In genomic region chr1:18632218-18632588, GRCh38 we compare ENCODE assay signal across 21 cellular contexts. TPM values are rescaled to one million over a fixed set of nuclear protein-coding genes. Genes with fewer than 3 reads are reported as not detected.
A peak's percentile ranks its signal among the peaks of the same experiment; 100 is the strongest.
DNase-seq lines count a peak whose midpoint lies in the region; ATAC-seq and TF ChIP-seq lines count a peak whose summit lies in the region.
"Had no signal": no experiment of that assay in that cellular context is flagged by ENCODE, and none has a peak within 500 bp of the region (broad histone marks: within the 10 kb centered on the region; RNA-seq: fewer than 3 reads in every experiment).

No MANE protein-coding gene starts in this region.

- peaks cover 9% of the 10 kb centered on the region for H3K4me1 Mint-ChIP-seq in activated CD4-positive, alpha-beta T cell treated with anti-CD3 and anti-CD28 coated beads, Interleukin-2, amount 10 ng/mL, durations not matched to agents 24 days and 14 days
- peaks cover 12% of the 10 kb centered on the region for H3K4me1 Mint-ChIP-seq in activated CD4-positive, alpha-beta T cell treated with anti-CD3 and anti-CD28 coated beads for 36 hours
- H3K4me1 Mint-ChIP-seq in WTC11 (peaks cover 74% of the 10 kb centered on the region), glutamatergic neuron (ENCODE audit: low read depth, unreplicated experiment) (peaks cover 25% of the 10 kb centered on the region)

- peaks cover 6% of the 10 kb centered on the region for H3K36me3 Mint-ChIP-seq in activated CD4-positive, alpha-beta T cell treated with anti-CD3 and anti-CD28 coated beads, Interleukin-2, amount 10 ng/mL, durations not matched to agents 24 days and 14 days (ENCODE audit: low read depth)
- H3K36me3 Mint-ChIP-seq in activated CD4-positive, alpha-beta T cell treated with anti-CD3 and anti-CD28 coated beads for 36 hours (ENCODE audit: low read depth), result no peaks in the 10 kb centered on the region
- H3K36me3 Mint-ChIP-seq in WTC11 (no peaks in the 10 kb centered on the region), glutamatergic neuron (ENCODE audit: unreplicated experiment) (peaks cover 5% of the 10 kb centered on the region)

- H3K27ac Mint-ChIP-seq in activated CD4-positive, alpha-beta T cell treated with anti-CD3 and anti-CD28 coated beads, Interleukin-2, amount 10 ng/mL, durations not matched to agents 24 days and 14 days, result peak overlapping the region; percentile 74
- H3K27ac Mint-ChIP-seq in activated CD4-positive, alpha-beta T cell treated with anti-CD3 and anti-CD28 coated beads for 36 hours, result no peak overlapping the region
- H3K27ac Mint-ChIP-seq in WTC11 (no peak overlapping the region), glutamatergic neuron (ENCODE audit: unreplicated experiment) (peak overlapping the region; percentile 46)
- H3K27ac Mint-ChIP-seq: activated naive CD4-positive, alpha-beta T cell treated with anti-CD3 and anti-CD28 coated beads for 36 hours had no signal

- H3K27me3 Mint-ChIP-seq in activated CD4-positive, alpha-beta T cell treated with anti-CD3 and anti-CD28 coated beads, Interleukin-2, amount 10 ng/mL, durations not matched to agents 24 days and 14 days, result peaks cover 91% of the 10 kb centered on the region
- peaks cover 73% of the 10 kb centered on the region for H3K27me3 Mint-ChIP-seq in activated CD4-positive, alpha-beta T cell treated with anti-CD3 and anti-CD28 coated beads for 36 hours
- H3K27me3 Mint-ChIP-seq in WTC11 (ENCODE audit: low read depth), result peaks cover 99% of the 10 kb centered on the region
- peaks cover 64% of the 10 kb centered on the region for H3K27me3 Mint-ChIP-seq in glutamatergic neuron (ENCODE audit: unreplicated experiment)

- TF ChIP-seq CTCF in WTC11 (IDR thresholded peaks at IDR 0.05) (no peak), glutamatergic neuron (IDR thresholded peaks at IDR 0.05; ENCODE audit: partially characterized antibody, unreplicated experiment) (no peak)

- POLR2A ChIA-PET in activated CD4-positive, alpha-beta T cell treated with anti-CD3 and anti-CD28 coated beads for 36 hours (lab: Charles Lee), result interaction anchor here (1.0 kb wide), 1 partner anchor 13 kb away, joined by 3 read pairs; no protein-coding TSS in a partner anchor
- POLR2A ChIA-PET in WTC11 (lab: Charles Lee), result interaction anchor here (2.0 kb wide), 1 partner anchor 9 kb away, joined by 6 read pairs; no protein-coding TSS in a partner anchor

- DNase-seq in activated CD4-positive, alpha-beta T cell treated with anti-CD3 and anti-CD28 coated beads, Interleukin-2, amount 10 ng/mL, durations not matched to agents 24 days and 14 days, result peak; percentile 57
- no peak for DNase-seq in activated CD4-positive, alpha-beta T cell treated with anti-CD3 and anti-CD28 coated beads for 36 hours
- DNase-seq in WTC11 (ENCODE audit: low spot score), result no peak
- DNase-seq in glutamatergic neuron, result no peak
- peak; percentile 30 for DNase-seq in posterior vena cava (ENCODE audit: low spot score)
- DNase-seq in NAMALWA (ENCODE audit: low spot score), result no peak
- DNase-seq: ACHN; activated naive CD4-positive, alpha-beta T cell treated with anti-CD3 and anti-CD28 coated beads for 36 hours; islet precursor cell; NCI-H146; NK-92 treated with Interleukin-12 subunit alpha and Interleukin-12 subunit beta, amount 100 ng/mL, for 24 hours; stimulated activated CD4-positive, alpha-beta T cell treated with anti-CD3 and anti-CD28 coated beads, Interleukin-1b, Interleukin-23, amount 100 ng/mL, for 48 hours; substantia nigra had no signal

- CTCF ChIA-PET in activated CD4-positive, alpha-beta T cell treated with anti-CD3 and anti-CD28 coated beads for 36 hours (lab: Charles Lee), result no interaction called here
- CTCF ChIA-PET in WTC11 (lab: Charles Lee), result interaction anchor here (1.0 to 2.4 kb wide), 7 partner anchors 9 to 189 kb away, joined by 3 to 9 read pairs (median 3); no protein-coding TSS in a partner anchor

- H3K4me3 Mint-ChIP-seq in activated CD4-positive, alpha-beta T cell treated with anti-CD3 and anti-CD28 coated beads, Interleukin-2, amount 10 ng/mL, durations not matched to agents 24 days and 14 days, result no peak overlapping the region
- H3K4me3 Mint-ChIP-seq in activated CD4-positive, alpha-beta T cell treated with anti-CD3 and anti-CD28 coated beads for 36 hours, result no peak overlapping the region
- H3K4me3 Mint-ChIP-seq in WTC11 (peak overlapping the region; percentile 67), glutamatergic neuron (ENCODE audit: unreplicated experiment) (peak overlapping the region; percentile 50)
- H3K4me3 Mint-ChIP-seq: activated naive CD4-positive, alpha-beta T cell treated with anti-CD3 and anti-CD28 coated beads for 36 hours had no signal

- H3K9me3 Mint-ChIP-seq in activated CD4-positive, alpha-beta T cell treated with anti-CD3 and anti-CD28 coated beads, Interleukin-2, amount 10 ng/mL, durations not matched to agents 24 days and 14 days, result no peaks in the 10 kb centered on the region
- H3K9me3 Mint-ChIP-seq in activated CD4-positive, alpha-beta T cell treated with anti-CD3 and anti-CD28 coated beads for 36 hours (ENCODE audit: low read depth), result no peaks in the 10 kb centered on the region
- H3K9me3 Mint-ChIP-seq in WTC11, result no peaks in the 10 kb centered on the region
- peaks cover 17% of the 10 kb centered on the region for H3K9me3 Mint-ChIP-seq in glutamatergic neuron (ENCODE audit: unreplicated experiment)
- H3K9me3 Mint-ChIP-seq: activated naive CD4-positive, alpha-beta T cell treated with anti-CD3 and anti-CD28 coated beads for 36 hours had no signal

- no peak for ATAC-seq in activated CD4-positive, alpha-beta T cell treated with anti-CD3 and anti-CD28 coated beads for 36 hours
- ATAC-seq in WTC11 (no peak), GM21576 (IDR thresholded peaks at IDR 0.05; ENCODE audit: unreplicated experiment) (no peak), GM21786 (IDR thresholded peaks at IDR 0.05; ENCODE audit: unreplicated experiment) (no peak)
- ATAC-seq: HepG2 had no signal

- intact Hi-C loops in activated CD4-positive, alpha-beta T cell treated with anti-CD3 and anti-CD28 coated beads, Interleukin-2, amount 10 ng/mL, durations not matched to agents 24 days and 14 days (cut with micrococcal nuclease), result no loop called here
- intact Hi-C loops in activated CD4-positive, alpha-beta T cell treated with anti-CD3 and anti-CD28 coated beads for 36 hours (cut with DNase I, micrococcal nuclease), result loop anchor here (1.0 to 10.0 kb wide), 3 partner anchors 11 to 1853 kb away; partner anchors contain the start of genes CAMK2N1 (in 1 of the 2) and IGSF21 (in 1 of the 2)
- intact Hi-C loops in posterior vena cava (cut with DNase I), result no loop called here

TF ChIP-seq in WTC11, 78 proteins besides CTCF, POLR2A, EP300 and RAD21 (continues in another document):
- TF ChIP-seq OVOL2 (CRISPR knock-in tag; IDR thresholded peaks at IDR 0.05; ENCODE audit: borderline replicate concordance) (no peak), ZMAT4 (CRISPR knock-in tag; IDR thresholded peaks at IDR 0.05) (no peak), ZNF671 (CRISPR knock-in tag; IDR thresholded peaks at IDR 0.05) (no peak), EMX1 (CRISPR knock-in tag; IDR thresholded peaks at IDR 0.05) (no peak), MAX (CRISPR knock-in tag; IDR thresholded peaks at IDR 0.05) (no peak), ZNF425 (CRISPR knock-in tag; conservative IDR thresholded peaks at IDR 0.05) (no peak), TEAD1 (CRISPR knock-in tag; IDR thresholded peaks at IDR 0.05) (no peak), ZNF121 (CRISPR knock-in tag; IDR thresholded peaks at IDR 0.05) (no peak), GABPB1 (CRISPR knock-in tag; IDR thresholded peaks at IDR 0.05) (no peak), ZNF138 (CRISPR knock-in tag; conservative IDR thresholded peaks at IDR 0.05) (no peak)

RNA-seq across cellular contexts. Expression of gene PAX7, which starts 1.6 kb away (rescaled TPM):
- not detected in 2 replicates for total RNA-seq in activated CD4-positive, alpha-beta T cell treated with anti-CD3 and anti-CD28 coated beads, Interleukin-2, amount 10 ng/mL, durations not matched to agents 24 days and 14 days
- total RNA-seq in activated CD4-positive, alpha-beta T cell treated with anti-CD3 and anti-CD28 coated beads for 36 hours, result not detected
- total RNA-seq in WTC11 (2021), result 0.24 to 0.73 TPM (median 0.37 TPM) in 3 replicates
- total RNA-seq in glutamatergic neuron (ENCODE audit: unreplicated experiment), result 0.07 TPM
- not detected for total RNA-seq in posterior vena cava
- total RNA-seq: activated naive CD4-positive, alpha-beta T cell treated with anti-CD3 and anti-CD28 coated beads for 36 hours; breast epithelium; dermis microvascular lymphatic vessel endothelial cell; esophagus muscularis mucosa; HepG2; RPMI7951; vagina had no signal

Comparison
In these comparisons a context has a peak if more than half of its experiments do, and no peak if none do; other contexts are left out.
1. DNase-seq: peak in activated CD4-positive, alpha-beta T cell treated with anti-CD3 and anti-CD28 coated beads, Interleukin-2, amount 10 ng/mL, durations not matched to agents 24 days and 14 days (single experiment) and posterior vena cava (single experiment); none in activated CD4-positive, alpha-beta T cell treated with anti-CD3 and anti-CD28 coated beads for 36 hours (single experiment), WTC11 (single experiment), glutamatergic neuron (single experiment) and NAMALWA (single experiment).
2. H3K27ac Mint-ChIP-seq: peak in activated CD4-positive, alpha-beta T cell treated with anti-CD3 and anti-CD28 coated beads, Interleukin-2, amount 10 ng/mL, durations not matched to agents 24 days and 14 days (single experiment) and glutamatergic neuron (single experiment); none in activated CD4-positive, alpha-beta T cell treated with anti-CD3 and anti-CD28 coated beads for 36 hours (single experiment) and WTC11 (single experiment).
3. intact Hi-C loops: an anchor here in activated CD4-positive, alpha-beta T cell treated with anti-CD3 and anti-CD28 coated beads for 36 hours (1.0 to 10.0 kb wide); none called in activated CD4-positive, alpha-beta T cell treated with anti-CD3 and anti-CD28 coated beads, Interleukin-2, amount 10 ng/mL, durations not matched to agents 24 days and 14 days and posterior vena cava.
4. H3K4me3 Mint-ChIP-seq: peak in WTC11 (single experiment) and glutamatergic neuron (single experiment); none in activated CD4-positive, alpha-beta T cell treated with anti-CD3 and anti-CD28 coated beads, Interleukin-2, amount 10 ng/mL, durations not matched to agents 24 days and 14 days (single experiment) and activated CD4-positive, alpha-beta T cell treated with anti-CD3 and anti-CD28 coated beads for 36 hours (single experiment).